Comparison of ENCODE assay signal across 1 cellular context in genomic region chr21:34072145-34073031, GRCh38.
TF ChIP-seq lines count a peak whose summit lies in the region.

No MANE protein-coding gene starts in this region.

TF ChIP-seq in HEK293, 187 proteins besides CTCF, POLR2A, EP300 and RAD21 (continued from another document):
- TF ChIP-seq ZFHX2 (tag by site-specific recombination; conservative IDR thresholded peaks at IDR 0.05) (no peak), ZNF549 (tag by site-specific recombination; IDR thresholded peaks at IDR 0.05) (no peak), PRDM6 (tag by site-specific recombination; IDR thresholded peaks at IDR 0.05) (no peak), ZBTB17 (tag by site-specific recombination; IDR thresholded peaks at IDR 0.05) (peak; percentile 49; the same call in 1 of the 2 replicates), ZBTB6 (tag by site-specific recombination; IDR thresholded peaks at IDR 0.05) (no peak), ZNF2 (tag by site-specific recombination; IDR thresholded peaks at IDR 0.05) (no peak), ZBTB8A (tag by site-specific recombination; IDR thresholded peaks at IDR 0.05) (peak; percentile 9; the same call in 1 of the 2 replicates), SP2 (tag by site-specific recombination; IDR thresholded peaks at IDR 0.05) (no peak), ZNF350 (tag by site-specific recombination; IDR thresholded peaks at IDR 0.05) (peak; percentile 26; the same call in 1 of the 2 replicates), ZNF169 (tag by site-specific recombination; IDR thresholded peaks at IDR 0.05) (0 out of 2 replicates have a peak, but pooled peaks have one; percentile 17), ZNF23 (tag by site-specific recombination; IDR thresholded peaks at IDR 0.05; ENCODE audit: borderline replicate concordance) (no peak)
